In the genomic region with DNA sequence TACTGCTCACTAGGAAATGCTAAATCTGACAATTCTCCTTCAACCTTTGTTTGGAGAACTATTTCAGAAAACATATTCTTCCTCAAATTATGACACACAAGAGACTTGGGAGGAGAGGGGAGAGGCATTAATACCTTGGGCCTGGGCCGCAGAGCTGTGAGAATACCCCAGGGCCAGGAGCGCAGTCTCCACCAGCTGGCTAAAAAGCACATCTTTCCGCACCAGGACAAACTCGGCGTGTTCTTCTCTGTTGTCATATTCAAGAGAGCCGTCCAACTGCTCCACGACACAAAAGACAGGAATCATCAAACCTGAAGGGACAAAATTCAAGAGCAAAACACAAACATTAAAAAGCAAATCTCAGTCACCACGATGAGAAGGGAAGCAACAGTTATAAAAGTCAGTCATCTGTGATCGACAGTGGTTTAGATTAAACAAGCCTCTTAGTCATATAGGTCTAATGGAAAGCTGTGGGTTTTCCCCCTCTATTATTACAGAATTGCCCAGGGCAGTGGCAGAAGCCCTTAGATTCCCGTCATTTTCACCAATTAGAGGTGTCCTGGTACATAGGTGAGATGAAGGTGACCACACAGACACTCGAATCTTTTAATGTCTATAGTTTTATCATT, we compare ENCODE assay signal across 23 cellular contexts. TPM values are rescaled to one million over a fixed set of nuclear protein-coding genes. Genes with fewer than 3 reads are reported as not detected.
DNase-seq lines count a peak whose midpoint lies in the region; ATAC-seq and TF ChIP-seq lines count a peak whose summit lies in the region.
"Had no signal": no experiment of that assay in that cellular context is flagged by ENCODE, and none has a peak within 500 bp of the region (broad histone marks: within the 10 kb centered on the region; RNA-seq: fewer than 3 reads in every experiment).

No MANE protein-coding gene starts in this region.

- RAD21 ChIA-PET in HCT116 (lab: Charles Lee; ENCODE audit: low non-redundant PET in 1 of 2, low total read pairs in 2 of 2, uncharacterized antibody in 2 of 2, unreplicated experiment in 2 of 2), result no interaction called here

- no peaks in the 10 kb centered on the region for H4K20me1 ChIP-seq in BLaER1 treated with 17β-estradiol and CSF1 and Interleukin-3, amounts not matched to agents 10 nM and 100 nM
- H4K20me1 ChIP-seq in HCT116 (ENCODE audit: insufficient read depth), result no peaks in the 10 kb centered on the region

- no peak overlapping the region for H3K4me3 Mint-ChIP-seq in T-cell
- H3K4me3 Mint-ChIP-seq: stimulated activated naive CD8-positive, alpha-beta T cell treated with anti-CD3 and anti-CD28 coated beads, Interleukin-15, amount 100 ng/mL, for 72 hours; type B pancreatic cell had no signal

- no peaks in the 10 kb centered on the region for H3K9me3 ChIP-seq in BLaER1 treated with 17β-estradiol and CSF1 and Interleukin-3, amounts not matched to agents 10 nM and 100 nM (replicated peaks in 1 of 11)
- H3K9me3 ChIP-seq in HCT116 (ENCODE audit: control insufficient read depth in 1 of 2, insufficient read depth in 1 of 2, low read depth in 1 of 2, low read length in 2 of 2), result no peaks in the 10 kb centered on the region
- H3K9me3 ChIP-seq in Panc1 (ENCODE audit: control insufficient read depth, insufficient read depth, low read depth, low read length), result no peaks in the 10 kb centered on the region
- no peaks in the 10 kb centered on the region for H3K9me3 ChIP-seq in SJCRH30 (replicated peaks)
- H3K9me3 ChIP-seq: adrenal gland, Caco-2, gastrocnemius medialis, left ventricle myocardium inferior had no signal

- H3K9me2 ChIP-seq in HCT116 (ENCODE audit: insufficient read depth), result no peaks in the 10 kb centered on the region

- TF ChIP-seq RAD21 in HCT116 (IDR thresholded peaks at IDR 0.05; ENCODE audit: low read depth), result no peak; the same call in 1 of the 2 replicates

- TF ChIP-seq CTCF in HCT116 (IDR thresholded peaks at IDR 0.05 in 2 of 3, conservative IDR thresholded peaks at IDR 0.05 in 1 of 3; ENCODE audit: borderline replicate concordance in 1 of 3, insufficient read depth in 1 of 3, low read depth in 2 of 3, low read length in 2 of 3), result no peak
- peak; percentile 15 for TF ChIP-seq CTCF in Panc1 (IDR thresholded peaks at IDR 0.05)

- TF ChIP-seq POLR2A in HCT116 (IDR thresholded peaks at IDR 0.05; ENCODE audit: borderline replicate concordance, extremely low read depth, insufficient read depth, insufficient read length), result no peak

- CTCF ChIA-PET in HCT116 (lab: Charles Lee) (no interaction called here), Panc1 (lab: Charles Lee) (no interaction called here), T-cell (lab: Charles Lee) (interaction anchor here in 1 of 2 donors (1.1 kb wide), 1 partner anchor 55 kb away, joined by 4 read pairs; no protein-coding TSS in a partner anchor)

- intact Hi-C loops in HCT116 (cut with micrococcal nuclease) (no loop called here), Panc1 (cut with micrococcal nuclease; ENCODE audit: unreplicated experiment) (no loop called here)

- H3K4me1 ChIP-seq in BLaER1 treated with 17β-estradiol and CSF1 and Interleukin-3, amounts not matched to agents 10 nM and 100 nM, result peaks cover 0 to 10% (median 6%) of the 10 kb centered on the region in 10 experiments; a peak in 11 of 20 replicates
- peaks cover 38 to 40% of the 10 kb centered on the region in 2 experiments for H3K4me1 ChIP-seq in HCT116 (ENCODE audit: control insufficient read depth in 1 of 2, insufficient read depth in 2 of 2, low read length in 2 of 2)
- H3K4me1 ChIP-seq in Panc1 (ENCODE audit: control insufficient read depth, insufficient read depth, low read length), result peaks cover 80% of the 10 kb centered on the region
- H3K4me1 ChIP-seq in SJCRH30, result no peaks in the 10 kb centered on the region
- H3K4me1 ChIP-seq: adrenal gland, Caco-2, gastrocnemius medialis, left ventricle myocardium inferior had no signal

- peaks cover 17 to 32% of the 10 kb centered on the region in 2 donors for H3K27me3 Mint-ChIP-seq in T-cell

- no peaks in the 10 kb centered on the region for H3K4me1 Mint-ChIP-seq in T-cell
- H3K4me1 Mint-ChIP-seq: stimulated activated naive CD8-positive, alpha-beta T cell treated with anti-CD3 and anti-CD28 coated beads, Interleukin-15, amount 100 ng/mL, for 72 hours had no signal

- H3K79me2 ChIP-seq in HCT116 (ENCODE audit: insufficient read depth, low read length), result peaks cover 6% of the 10 kb centered on the region; the same call in 1 of the 2 replicates

- H3K4me3 ChIP-seq in BLaER1 treated with 17β-estradiol and CSF1 and Interleukin-3, amounts not matched to agents 10 nM and 100 nM, result no peak overlapping the region
- peak overlapping the region in 1 of 2 experiments; percentile 21; a peak in 1 of 4 replicates for H3K4me3 ChIP-seq in HCT116 (replicated peaks in 1 of 2; ENCODE audit: low read depth in 1 of 2, low read length in 2 of 2)
- H3K4me3 ChIP-seq in Panc1 (ENCODE audit: low read depth in 2 of 2, low read length in 2 of 2), result peak overlapping the region; percentile 1 to 43; a peak in 3 of 4 replicates
- no peak overlapping the region for H3K4me3 ChIP-seq in SJCRH30
- H3K4me3 ChIP-seq: adrenal gland, cardiac muscle cell, gastrocnemius medialis, left ventricle myocardium inferior, SK-N-MC had no signal

- H3K4me2 ChIP-seq in BLaER1 treated with 17β-estradiol and CSF1 and Interleukin-3, amounts not matched to agents 10 nM and 100 nM, result peak overlapping the region in 7 of 11 experiments; percentile 38 to 74 (median 53); a peak in 14 of 22 replicates
- peak overlapping the region; percentile 70 for H3K4me2 ChIP-seq in HCT116 (ENCODE audit: low read length)

- H3K36me3 Mint-ChIP-seq in T-cell, result no peaks in the 10 kb centered on the region
- H3K36me3 Mint-ChIP-seq: type B pancreatic cell had no signal

- POLR2A ChIA-PET in HCT116 (lab: Charles Lee), result no interaction called here
- POLR2A ChIA-PET in Panc1 (lab: Charles Lee), result interaction anchor here (0.6 kb wide), 1 partner anchor 104 kb away, joined by 3 read pairs; no protein-coding TSS in a partner anchor
- POLR2A ChIA-PET in T-cell (lab: Charles Lee), result no interaction called here

- H3K27me3 ChIP-seq in BLaER1 treated with 17β-estradiol and CSF1 and Interleukin-3, amounts not matched to agents 10 nM and 100 nM, result no peaks in the 10 kb centered on the region; a peak in 1 of 22 replicates
- H3K27me3 ChIP-seq in HCT116 (ENCODE audit: insufficient read depth, low read length) (no peaks in the 10 kb centered on the region), Panc1 (ENCODE audit: control insufficient read depth, insufficient read depth, low read length) (no peaks in the 10 kb centered on the region), SJCRH30 (no peaks in the 10 kb centered on the region)
- H3K27me3 ChIP-seq: adrenal gland, cardiac muscle cell, gastrocnemius medialis had no signal

- peak; percentile 61 for DNase-seq in HCT116 (ENCODE audit: low read depth, low spot score)
- DNase-seq in Panc1 (ENCODE audit: low read depth, low spot score), result no peak
- peak; percentile 62 for DNase-seq in islet precursor cell
- no peak for DNase-seq in NCI-H2196 (lab: John Stamatoyannopoulos, UW; ENCODE audit: unreplicated experiment)
- DNase-seq in stimulated activated CD4-positive, alpha-beta T cell treated with anti-CD3 and anti-CD28 coated beads, Interleukin-4, amount 100 ng/mL, for 1 hour, result no peak
- no peak for DNase-seq in T-cell
- no peak for DNase-seq in SJCRH30
- DNase-seq: activated CD4-positive, alpha-beta T cell treated with anti-CD3 and anti-CD28 coated beads for 1 hour; adrenal gland; Caco-2; gastrocnemius medialis; GDM1; left ventricle myocardium inferior; NCI-H526; occipital lobe; OCI-M1; stimulated activated naive CD8-positive, alpha-beta T cell treated with anti-CD3 and anti-CD28 coated beads, Interleukin-15, amount 100 ng/mL, for 72 hours; T-helper 9 cell had no signal

- no peaks in the 10 kb centered on the region for H3K9me3 Mint-ChIP-seq in T-cell
- H3K9me3 Mint-ChIP-seq: stimulated activated naive CD8-positive, alpha-beta T cell treated with anti-CD3 and anti-CD28 coated beads, Interleukin-15, amount 100 ng/mL, for 72 hours; type B pancreatic cell had no signal

- in situ Hi-C loops in Panc1 (cut with HindIII; ENCODE audit: low pct_unique_long_range_greater_than_20kb, low sequenced_read_pairs), result no loop called here

- BruUV-seq in HCT116 (replicated peaks; lab: Mats Ljungman, UMichigan) (no TSS peak), Panc1 (replicated peaks; lab: Mats Ljungman, UMichigan) (no TSS peak)

- no peak overlapping the region for H2AFZ ChIP-seq in HCT116 (ENCODE audit: low read depth, low read length, poor library complexity, severe bottlenecking)

- no peak overlapping the region for H3K27ac Mint-ChIP-seq in T-cell
- H3K27ac Mint-ChIP-seq: stimulated activated naive CD8-positive, alpha-beta T cell treated with anti-CD3 and anti-CD28 coated beads, Interleukin-15, amount 100 ng/mL, for 72 hours; type B pancreatic cell had no signal

- H3K9ac ChIP-seq in BLaER1 treated with 17β-estradiol and CSF1 and Interleukin-3, amounts not matched to agents 10 nM and 100 nM, result no peak overlapping the region
- H3K9ac ChIP-seq in HCT116 (ENCODE audit: low read length), result peak overlapping the region; percentile 34

- no peak overlapping the region for H3K27ac ChIP-seq in BLaER1 treated with 17β-estradiol and CSF1 and Interleukin-3, amounts not matched to agents 10 nM and 100 nM
- H3K27ac ChIP-seq in HCT116 (ENCODE audit: low read depth, low read length) (peak overlapping the region; percentile 75; the same call in 1 of the 2 replicates), Panc1 (ENCODE audit: low read length) (peak overlapping the region; percentile 97), SJCRH30 (no peak overlapping the region)
- H3K27ac ChIP-seq: adrenal gland, cardiac muscle cell, gastrocnemius medialis, left ventricle myocardium inferior, SK-N-MC had no signal

- H3K36me3 ChIP-seq in BLaER1 treated with 17β-estradiol and CSF1 and Interleukin-3, amounts not matched to agents 10 nM and 100 nM, result no peaks in the 10 kb centered on the region
- H3K36me3 ChIP-seq in HCT116 (ENCODE audit: control insufficient read depth in 1 of 2, insufficient read depth in 2 of 2, low read length in 2 of 2) (no peaks in the 10 kb centered on the region), Panc1 (ENCODE audit: control insufficient read depth, insufficient read depth, low read length) (peaks cover 15% of the 10 kb centered on the region), SJCRH30 (peaks cover 17% of the 10 kb centered on the region)
- H3K36me3 ChIP-seq: adrenal gland, cardiac muscle cell, left ventricle myocardium inferior had no signal

- ATAC-seq in HCT116, result peak; percentile 72
- peak; percentile 79 for ATAC-seq in Panc1
- no peak for ATAC-seq in T-cell (replicated peaks in 1 of 4)
- ATAC-seq: gastrocnemius medialis; sciatic nerve; stimulated activated naive CD8-positive, alpha-beta T cell treated with anti-CD3 and anti-CD28 coated beads, Interleukin-15, amount 100 ng/mL, for 72 hours had no signal

TF ChIP-seq in HCT116, 20 proteins besides CTCF, POLR2A, EP300 and RAD21 (continues in another document):
- TF ChIP-seq POLR2AphosphoS5 (IDR thresholded peaks at IDR 0.05; ENCODE audit: low read depth, low read length) (no peak), TCF7L2 (IDR thresholded peaks at IDR 0.05; ENCODE audit: borderline replicate concordance, extremely low read depth, insufficient read depth, insufficient read length) (no peak)

RNA-seq across cellular contexts. Expression of a gene that starts 24.4 kb away (rescaled TPM):
- total RNA-seq in HCT116 (2021; ENCODE audit: unreplicated experiment) (13.8 TPM), Panc1 (2021; ENCODE audit: unreplicated experiment) (43.2 TPM), T-cell (under 1 TPM; 0.15 to 0.54 (median 0.23) TPM)
- polyA plus RNA-seq in HCT116 (2012), result 3.9 and 4.0 TPM in 2 replicates
- 17.9 TPM for polyA plus RNA-seq in Panc1 (2012; ENCODE audit: insufficient read length)
- total RNA-seq in SJCRH30 (2014; rRNA removed; shearing (Covaris generic)), result 13.3 and 14.8 TPM in 2 replicates

Comparison
In these comparisons a context has a peak if more than half of its experiments do, and no peak if none do; other contexts are left out.
1. H3K27ac ChIP-seq: peak in HCT116 (single experiment) and Panc1 (single experiment); none in BLaER1 treated with 17β-estradiol and CSF1 and Interleukin-3, amounts not matched to agents 10 nM and 100 nM (0 of 11) and SJCRH30 (single experiment).
2. H3K4me3 ChIP-seq: peak in Panc1 (2 of 2); none in BLaER1 treated with 17β-estradiol and CSF1 and Interleukin-3, amounts not matched to agents 10 nM and 100 nM (0 of 10) and SJCRH30 (single experiment).
3. ATAC-seq: peak in HCT116 (single experiment) and Panc1 (single experiment); none in T-cell (0 of 4).
4. DNase-seq: peak in HCT116 (single experiment) and islet precursor cell (single experiment); none in Panc1 (single experiment), NCI-H2196 (single experiment), stimulated activated CD4-positive, alpha-beta T cell treated with anti-CD3 and anti-CD28 coated beads, Interleukin-4, amount 100 ng/mL, for 1 hour (single experiment), T-cell (0 of 34) and SJCRH30 (0 of 2).